In the genomic region with DNA sequence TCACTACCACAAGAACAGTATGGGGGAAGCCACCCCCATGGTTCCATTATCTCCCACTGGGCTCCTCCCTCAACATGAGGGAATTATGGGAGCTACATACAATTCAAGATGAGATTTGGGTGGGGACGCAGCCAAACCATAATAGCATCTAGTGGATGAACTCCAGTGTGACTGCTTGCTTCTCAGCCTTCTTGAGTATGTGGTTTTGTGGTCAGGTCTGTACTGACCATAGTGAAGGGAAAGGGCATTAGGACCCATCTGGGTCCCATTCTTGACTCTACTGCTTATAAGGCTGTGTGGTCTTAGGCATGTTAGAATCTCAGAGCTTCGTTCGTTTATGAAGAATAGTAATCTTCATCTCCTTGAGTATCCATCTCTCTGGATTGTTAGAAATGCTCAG, we compare ENCODE assay signal across 16 cellular contexts.
DNase-seq lines count a peak whose midpoint lies in the region; ATAC-seq and TF ChIP-seq lines count a peak whose summit lies in the region.
"Had no signal": no experiment of that assay in that cellular context is flagged by ENCODE, and none has a peak within 500 bp of the region (broad histone marks: within the 10 kb centered on the region; RNA-seq: fewer than 3 reads in every experiment).

No MANE protein-coding gene starts in this region.

- H3K4me3 ChIP-seq in trophoblast cell (ENCODE audit: low read depth, low read length) = no peak overlapping the region

- no peak overlapping the region for H3K4me2 ChIP-seq in trophoblast cell (ENCODE audit: low read length)

- H4K91ac ChIP-seq in trophoblast cell (ENCODE audit: low read depth, low read length) = no peak overlapping the region

- peaks cover 0 to 6% of the 10 kb centered on the region in 2 experiments for H3K36me3 ChIP-seq in trophoblast cell (ENCODE audit: control insufficient read depth in 1 of 2, insufficient read depth in 2 of 2, low read length in 2 of 2)

- no peak overlapping the region for H4K8ac ChIP-seq in trophoblast cell (ENCODE audit: low read depth, low read length)

- no peak overlapping the region for H3K27ac ChIP-seq in trophoblast cell (ENCODE audit: low read depth, low read length)

- ATAC-seq in HG02970 (IDR thresholded peaks at IDR 0.05; ENCODE audit: low FRiP score, unreplicated experiment) = no peak
- ATAC-seq in GM18861 (IDR thresholded peaks at IDR 0.05; ENCODE audit: unreplicated experiment) = no peak
- ATAC-seq: HCT116 had no signal

- H3K18ac ChIP-seq in trophoblast cell (ENCODE audit: low read length) = no peak overlapping the region

- H4K12ac ChIP-seq in trophoblast cell (ENCODE audit: low read depth, low read length) = no peak overlapping the region

- DNase-seq in OCI-M1 (lab: John Stamatoyannopoulos, UW) (peak; percentile 33), endothelial cell (ENCODE audit: low spot score) (no peak), trophoblast cell (no peak), NCI-H1048 (lab: John Stamatoyannopoulos, UW) (no peak)
- DNase-seq in activated CD8-positive, alpha-beta memory T cell treated with anti-CD3 and anti-CD28 coated beads for 24 hours = no peak
- DNase-seq: GOT3, Karpas-422, NCI-H1092, NCI-H1436 treated with DMSO at 0.1 percent for 48 hours, NCI-H2029 treated with DMSO at 0.1 percent for 48 hours, Right ventricle myocardium superior had no signal

- no peak overlapping the region for H2BK120ac ChIP-seq in trophoblast cell (ENCODE audit: insufficient read depth, low read length, poor library complexity)

- H3K4ac ChIP-seq in trophoblast cell (ENCODE audit: low read depth, low read length) = no peak overlapping the region

- peak overlapping the region; percentile 1 for H2AK5ac ChIP-seq in trophoblast cell (ENCODE audit: low read length)

- H3K4me3 Mint-ChIP-seq in endothelial cell (ENCODE audit: unreplicated experiment) = no peak overlapping the region
- H3K4me3 Mint-ChIP-seq: CD14-positive monocyte, IgD-negative memory B cell had no signal

- H3K27me3 ChIP-seq in trophoblast cell (ENCODE audit: insufficient read depth, low read length) = no peaks in the 10 kb centered on the region

- peak overlapping the region; percentile 23 for H2BK12ac ChIP-seq in trophoblast cell (ENCODE audit: low read length)

- no peak for TF ChIP-seq CTCF in endothelial cell (IDR thresholded peaks at IDR 0.05; ENCODE audit: unreplicated experiment)

- no peak overlapping the region for H2AFZ ChIP-seq in trophoblast cell (ENCODE audit: insufficient read depth, low read length, poor library complexity)

- H3K9me3 Mint-ChIP-seq in endothelial cell (ENCODE audit: unreplicated experiment) = no peaks in the 10 kb centered on the region
- H3K9me3 Mint-ChIP-seq: CD14-positive monocyte, IgD-negative memory B cell had no signal

- H3K27ac Mint-ChIP-seq in endothelial cell (ENCODE audit: unreplicated experiment) = peak overlapping the region; percentile 32
- H3K27ac Mint-ChIP-seq: CD14-positive monocyte, IgD-negative memory B cell had no signal

- no peaks in the 10 kb centered on the region for H3K79me2 ChIP-seq in trophoblast cell (ENCODE audit: control insufficient read depth, insufficient read depth, low read length, poor library complexity)

- H3K36me3 Mint-ChIP-seq in endothelial cell (ENCODE audit: low read depth, unreplicated experiment) = peaks cover 26% of the 10 kb centered on the region
- H3K36me3 Mint-ChIP-seq: CD14-positive monocyte, IgD-negative memory B cell had no signal

- peaks cover 2% of the 10 kb centered on the region for H3K27me3 Mint-ChIP-seq in endothelial cell (ENCODE audit: unreplicated experiment)
- H3K27me3 Mint-ChIP-seq: IgD-negative memory B cell had no signal

- H3K79me1 ChIP-seq in trophoblast cell (ENCODE audit: low read length) = peaks cover 6% of the 10 kb centered on the region

- H3K23ac ChIP-seq in trophoblast cell (ENCODE audit: low read length) = no peak overlapping the region

- H3K14ac ChIP-seq in trophoblast cell (ENCODE audit: low read length) = no peak overlapping the region

- H3K4me1 ChIP-seq in trophoblast cell (ENCODE audit: control insufficient read depth in 1 of 2, insufficient read depth in 2 of 2, low read length in 2 of 2) = peaks cover 9 to 17% of the 10 kb centered on the region in 2 experiments

- peaks cover 11% of the 10 kb centered on the region for H3K4me1 Mint-ChIP-seq in endothelial cell (ENCODE audit: unreplicated experiment)
- H3K4me1 Mint-ChIP-seq: CD14-positive monocyte, IgD-negative memory B cell had no signal

- no peak overlapping the region for H2BK5ac ChIP-seq in trophoblast cell (ENCODE audit: low read depth, low read length, poor library complexity)

- H3K9me3 ChIP-seq in trophoblast cell (ENCODE audit: insufficient read depth, low read depth, low read length) = no peaks in the 10 kb centered on the region

- WGBS in trophoblast cell (ENCODE audit: extremely low coverage, insufficient coverage, insufficient read length) = no CpG with 5 or more reads among the region's 3 CpGs

- H3K9ac ChIP-seq in trophoblast cell (ENCODE audit: low read length) = no peak overlapping the region
